8 cellular contexts compared by ENCODE assay signal in the genomic region with DNA sequence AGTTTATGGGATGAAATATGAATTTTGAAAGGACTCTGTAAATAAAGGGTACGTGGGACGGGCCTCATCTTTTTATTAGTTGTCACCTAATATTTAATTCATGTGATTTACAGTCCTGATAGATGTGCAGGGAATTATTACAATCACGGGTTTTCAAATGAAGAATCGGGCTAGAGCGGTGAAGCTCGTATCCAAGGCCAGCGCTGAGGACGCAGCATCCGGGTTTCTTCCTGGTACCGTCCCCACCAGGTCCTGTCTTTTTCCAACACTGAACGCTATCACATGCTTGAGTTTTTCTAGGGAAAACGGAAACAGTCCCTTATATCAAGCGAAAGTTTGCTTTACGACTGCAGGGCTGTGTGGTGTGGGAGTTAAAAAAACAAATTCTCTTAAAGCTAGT. TPM values are rescaled to one million over a fixed set of nuclear protein-coding genes. Genes with fewer than 3 reads are reported as not detected.
DNase-seq lines count a peak whose midpoint lies in the region; ATAC-seq and TF ChIP-seq lines count a peak whose summit lies in the region.

No MANE protein-coding gene starts in this region.

- H3K27ac Mint-ChIP-seq in Calu3 (ENCODE audit: unreplicated experiment): peak overlapping the region; percentile 96
- peak overlapping the region; percentile 98 for H3K27ac Mint-ChIP-seq in progenitor cell of endocrine pancreas

- peak overlapping the region; percentile 72 for H3K4me3 ChIP-seq in right cardiac atrium (ENCODE audit: low read length)

- H3K4me3 Mint-ChIP-seq in Calu3 (ENCODE audit: low read depth, unreplicated experiment) (peak overlapping the region; percentile 91), progenitor cell of endocrine pancreas (ENCODE audit: low read depth) (peak overlapping the region; percentile 93)

- H3K27me3 ChIP-seq in right cardiac atrium (ENCODE audit: control insufficient read depth, insufficient read depth): no peaks in the 10 kb centered on the region

- WGBS in adipose tissue, 3 donors: 2 to 3% (median 3%) methylated on average over 14 of the region's 14 CpGs
- 4% methylated on average over 14 of the region's 14 CpGs for WGBS in right cardiac atrium

- intact Hi-C loops in Calu3 (cut with micrococcal nuclease; ENCODE audit: unreplicated experiment): no loop called here
- intact Hi-C loops in right cardiac atrium (cut with DNase I): loop anchor here in 1 of 4 donors (10.0 kb wide), 1 partner anchor 365 kb away; no protein-coding TSS in a partner anchor

- H3K9me3 ChIP-seq in right cardiac atrium (ENCODE audit: control insufficient read depth, low read length): no peaks in the 10 kb centered on the region

- H3K27ac ChIP-seq in adipose tissue (ENCODE audit: low read depth, low read length): peak overlapping the region; percentile 38
- H3K27ac ChIP-seq in right cardiac atrium (ENCODE audit: low read length): peak overlapping the region; percentile 98

- H3K9me3 Mint-ChIP-seq in Calu3 (ENCODE audit: low read depth, unreplicated experiment): no peaks in the 10 kb centered on the region
- no peaks in the 10 kb centered on the region for H3K9me3 Mint-ChIP-seq in progenitor cell of endocrine pancreas (ENCODE audit: low read depth)

- H3K4me1 Mint-ChIP-seq in Calu3 (ENCODE audit: low read depth, unreplicated experiment): no peaks in the 10 kb centered on the region
- peaks cover 19% of the 10 kb centered on the region for H3K4me1 Mint-ChIP-seq in progenitor cell of endocrine pancreas (ENCODE audit: low read depth)

- DNase-seq in Calu3 (peak; percentile 25), M059J (ENCODE audit: low read depth) (peak; percentile 17), right cardiac atrium (peak in 1 of 3 donors; percentile 75), progenitor cell of endocrine pancreas (ENCODE audit: low spot score, unreplicated experiment) (no peak), KG1 (lab: John Stamatoyannopoulos, UW) (no peak)
- DNase-seq in stimulated activated CD4-positive, alpha-beta T cell treated with anti-CD3 and anti-CD28 coated beads, Interleukin-4, amount 100 ng/mL, for 4 hours: no peak

- peak in 1 of 2 donors; percentile 18 for ATAC-seq in right cardiac atrium
- ATAC-seq in GM21619 (IDR thresholded peaks at IDR 0.05; ENCODE audit: unreplicated experiment): no peak

- no peak for TF ChIP-seq CTCF in Calu3 (IDR thresholded peaks at IDR 0.05; ENCODE audit: unreplicated experiment)
- TF ChIP-seq CTCF in progenitor cell of endocrine pancreas (IDR thresholded peaks at IDR 0.05; ENCODE audit: unreplicated experiment): no peak

- H3K36me3 Mint-ChIP-seq in Calu3 (ENCODE audit: insufficient read depth, unreplicated experiment) (peaks cover 19% of the 10 kb centered on the region), progenitor cell of endocrine pancreas (ENCODE audit: insufficient read depth) (peaks cover 10% of the 10 kb centered on the region)

- H3K27me3 Mint-ChIP-seq in Calu3 (ENCODE audit: unreplicated experiment) (no peaks in the 10 kb centered on the region), progenitor cell of endocrine pancreas (no peaks in the 10 kb centered on the region)

- CTCF ChIA-PET in Calu3 (lab: Charles Lee): interaction anchor here (3.1 kb wide), 1 partner anchor 10 kb away, joined by 17 read pairs; the partner anchor contains the start of gene NDUFA6

- TSS peak; percentile 48 for BruUV-seq in Calu3 (replicated peaks; lab: Mats Ljungman, UMichigan)

- peaks cover 9% of the 10 kb centered on the region for H3K4me1 ChIP-seq in right cardiac atrium (ENCODE audit: control insufficient read depth, insufficient read depth, low read length)

RNA-seq across cellular contexts. Expression of gene SMDT1, which starts 0.8 kb away (rescaled TPM):
- total RNA-seq in Calu3 (2022) (60.8 and 65.5 TPM in 2 replicates), right cardiac atrium (100 to 1,000 TPM; 124 to 190 (median 153) TPM), progenitor cell of endocrine pancreas (71.7 and 78.8 TPM in 2 replicates)
- total RNA-seq in M059J (2014; rRNA removed; shearing (Covaris generic)): 4.7 and 6.1 TPM in 2 replicates
- polyA plus RNA-seq in adipose tissue (100 to 1,000 TPM in 1 of 3 donors, 10 to 100 TPM in 2; 53.3 to 129 (median 86.4) TPM), right cardiac atrium (188 TPM)

RNA-seq across cellular contexts. Expression of gene PHETA2, which starts 6.2 kb away (rescaled TPM):
- total RNA-seq in Calu3 (2022): 1.3 and 1.5 TPM in 2 replicates
- 0.17 and 0.42 TPM in 2 replicates for total RNA-seq in M059J (2014; rRNA removed; shearing (Covaris generic))
- polyA plus RNA-seq in adipose tissue: 10 to 100 TPM in 2 of 3 donors, 1 to 10 TPM in 1; 7.9 to 14.5 (median 11.8) TPM
- total RNA-seq in right cardiac atrium: 10 to 100 TPM in 1 of 4 donors, 1 to 10 TPM in 3; 7.4 to 11.5 (median 7.9) TPM
- 6.4 TPM for polyA plus RNA-seq in right cardiac atrium
- 5.2 and 6.1 TPM in 2 replicates for total RNA-seq in progenitor cell of endocrine pancreas

RNA-seq across cellular contexts. Expression of gene NAGA, which starts 9.7 kb away (rescaled TPM):
- 24.3 and 27.2 TPM in 2 replicates for total RNA-seq in Calu3 (2022)
- 19.6 and 25.7 TPM in 2 replicates for total RNA-seq in M059J (2014; rRNA removed; shearing (Covaris generic))
- 10 to 100 TPM in 1 of 3 donors, 1 to 10 TPM in 2; 6.6 to 17.6 (median 7.6) TPM for polyA plus RNA-seq in adipose tissue
- 10 to 100 TPM; 14.6 to 16.3 (median 15.4) TPM for total RNA-seq in right cardiac atrium
- 9.4 TPM for polyA plus RNA-seq in right cardiac atrium
- total RNA-seq in progenitor cell of endocrine pancreas: 16.9 and 17.2 TPM in 2 replicates

RNA-seq across cellular contexts. Expression of gene NDUFA6, which starts 10.3 kb away (rescaled TPM):
- total RNA-seq in Calu3 (2022) (61.6 and 68.0 TPM in 2 replicates), right cardiac atrium (100 to 1,000 TPM; 212 to 255 (median 231) TPM), progenitor cell of endocrine pancreas (66.2 and 73.4 TPM in 2 replicates)
- 83.4 and 97.2 TPM in 2 replicates for total RNA-seq in M059J (2014; rRNA removed; shearing (Covaris generic))
- polyA plus RNA-seq in adipose tissue (10 to 100 TPM; 51.6 to 94.7 (median 94.1) TPM), right cardiac atrium (467 TPM)

RNA-seq across cellular contexts. Expression of gene CYP2D6, which starts 50.3 kb away (rescaled TPM):
- total RNA-seq in Calu3 (2022): 9.3 and 10.7 TPM in 2 replicates
- total RNA-seq in M059J (2014; rRNA removed; shearing (Covaris generic)): not detected in 2 replicates
- 1 to 10 TPM in 2 of 3 donors, under 1 TPM in 1; 0.85 to 1.2 (median 1.1) TPM for polyA plus RNA-seq in adipose tissue
- under 1 TPM; 0.19 to 0.29 (median 0.23) TPM for total RNA-seq in right cardiac atrium
- polyA plus RNA-seq in right cardiac atrium: 0.29 TPM
- 8.0 and 10.3 TPM in 2 replicates for total RNA-seq in progenitor cell of endocrine pancreas

Comparison
In these comparisons a context has a peak if more than half of its experiments do, and no peak if none do; other contexts are left out.
1. DNase-seq: peak in Calu3 (single experiment) and M059J (single experiment); none in progenitor cell of endocrine pancreas (single experiment), stimulated activated CD4-positive, alpha-beta T cell treated with anti-CD3 and anti-CD28 coated beads, Interleukin-4, amount 100 ng/mL, for 4 hours (0 of 2) and KG1 (single experiment).